8 cellular contexts compared by ENCODE assay signal in the genomic region with DNA sequence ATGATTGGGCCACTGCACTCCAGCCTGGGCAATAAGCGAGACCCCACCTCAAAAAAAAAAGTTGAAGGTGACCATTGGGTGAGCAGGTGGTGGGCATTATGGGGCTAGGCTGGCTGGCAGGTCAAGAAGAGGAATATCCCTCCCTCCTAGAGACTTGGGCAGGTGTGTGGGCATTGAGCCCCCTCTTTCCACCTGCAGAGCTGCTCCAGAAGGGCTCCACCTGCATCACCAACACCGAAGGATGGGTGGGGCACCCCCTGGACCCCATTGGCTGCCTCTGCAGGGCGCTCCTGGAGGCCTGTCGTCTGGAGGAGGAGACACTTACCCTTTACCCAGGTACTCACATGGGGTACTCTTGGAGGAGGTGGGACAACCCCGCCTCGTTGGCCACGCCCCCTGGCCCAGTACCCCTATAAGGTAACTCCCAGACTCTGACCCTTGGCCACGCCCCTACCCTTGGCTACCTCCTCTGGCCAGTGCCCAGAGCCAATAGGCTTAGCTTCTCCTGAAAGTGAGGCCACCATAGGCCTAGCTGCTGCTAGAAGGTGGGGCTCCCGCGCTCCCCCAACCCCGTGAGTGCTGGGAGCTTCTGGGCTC. TPM values are rescaled to one million over a fixed set of nuclear protein-coding genes. Genes with fewer than 3 reads are reported as not detected.
DNase-seq lines count a peak whose midpoint lies in the region; TF ChIP-seq lines count a peak whose summit lies in the region.

No MANE protein-coding gene starts in this region.

- TF ChIP-seq POLR2A in spleen (IDR thresholded peaks at IDR 0.05): no peak

- no peaks in the 10 kb centered on the region for H3K9me3 ChIP-seq in spleen

- H3K27ac ChIP-seq in spleen: peak overlapping the region in 1 of 8 donors; percentile 1

- intact Hi-C loops in spleen (cut with DNase I; ENCODE audit: low total_unique reads): no loop called here

- no peak for TF ChIP-seq CTCF in spleen (IDR thresholded peaks at IDR 0.05 in 8 of 11, conservative IDR thresholded peaks at IDR 0.05 in 3 of 11)

- DNase-seq in NCI-H187 (lab: John Stamatoyannopoulos, UW) (peak; percentile 28 to 54), NCI-H187 treated with DMSO at 0.1 percent for 48 hours (lab: John Stamatoyannopoulos, UW) (no peak), NCI-H510A treated with DMSO at 0.1 percent for 48 hours (lab: John Stamatoyannopoulos, UW) (peak; percentile 96), germinal center (ENCODE audit: low spot score) (peak; percentile 50), spleen (peak; percentile 73), COLO829 (ENCODE audit: low spot score) (no peak), T1000 (lab: John Stamatoyannopoulos, UW) (no peak), middle frontal gyrus (ENCODE audit: extremely low spot score, low spot score) (no peak)

- peaks cover 0 to 9% (median 0%) of the 10 kb centered on the region in 6 donors for H3K4me1 ChIP-seq in spleen

- 71 to 84% (median 80%) methylated on average over 5 to 11 of the region's 11 CpGs for WGBS in spleen, 5 donors

- peak overlapping the region in 2 of 8 donors; percentile 8 to 33 for H3K4me3 ChIP-seq in spleen

- H3K27me3 ChIP-seq in spleen (replicated peaks in 1 of 7): no peaks in the 10 kb centered on the region

- H3K36me3 ChIP-seq in spleen: peaks cover 0 to 96% (median 20%) of the 10 kb centered on the region in 6 donors

RNA-seq across cellular contexts. Expression of gene ZSWIM4, which starts 21.9 kb away (rescaled TPM):
- total RNA-seq in spleen: 10 to 100 TPM in 3 of 7 donors, 1 to 10 TPM in 4; 6.2 to 14.8 (median 9.4) TPM
- 1 to 10 TPM; 1.5 to 4.7 (median 1.7) TPM for polyA plus RNA-seq in spleen

RNA-seq across cellular contexts. Expression of gene C19orf53, which starts 42.9 kb away (rescaled TPM):
- 100 to 1,000 TPM in 2 of 7 donors, 10 to 100 TPM in 5; 39.6 to 190 (median 55.5) TPM for total RNA-seq in spleen
- polyA plus RNA-seq in spleen: 100 to 1,000 TPM; 137 to 183 (median 164) TPM

RNA-seq across cellular contexts. Expression of gene MRI1, which starts 52.8 kb away (rescaled TPM):
- total RNA-seq in spleen: 10 to 100 TPM; 31.2 to 64.6 (median 36.6) TPM
- polyA plus RNA-seq in spleen: 10 to 100 TPM; 21.2 to 25.1 (median 21.7) TPM

RNA-seq across cellular contexts. Expression of gene NANOS3, which starts 59.8 kb away (rescaled TPM):
- total RNA-seq in spleen: not detected
- under 1 TPM; 0.42 to 0.99 (median 0.52) TPM for polyA plus RNA-seq in spleen

Comparison
In these comparisons a context has a peak if more than half of its experiments do, and no peak if none do; other contexts are left out.
1. DNase-seq: peak in NCI-H187 (2 of 2), NCI-H510A treated with DMSO at 0.1 percent for 48 hours (single experiment), germinal center (single experiment) and spleen (single experiment); none in NCI-H187 treated with DMSO at 0.1 percent for 48 hours (single experiment), COLO829 (single experiment), T1000 (single experiment) and middle frontal gyrus (single experiment).